In the genomic region with DNA sequence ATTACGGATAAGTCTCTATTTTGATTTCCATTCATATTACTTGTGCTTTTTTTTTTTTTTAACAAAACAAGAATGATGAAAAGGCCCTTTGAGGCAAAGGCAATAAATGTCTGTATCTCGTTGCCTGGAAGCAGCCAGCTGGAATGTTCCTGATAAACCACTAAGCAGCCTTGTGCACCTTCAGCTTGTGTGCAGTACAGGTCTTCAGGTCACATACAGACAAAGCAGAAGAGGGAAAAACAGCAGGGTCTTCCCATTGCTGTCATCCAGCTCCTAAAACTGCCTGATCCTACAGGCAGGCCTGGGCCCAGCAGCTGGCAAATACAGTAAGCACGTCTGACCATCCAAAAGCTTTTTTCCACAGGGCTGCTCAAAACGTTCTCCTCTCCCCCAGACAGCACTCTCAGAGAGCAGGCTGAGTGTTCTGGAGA, we compare ENCODE assay signal across 24 cellular contexts. TPM values are rescaled to one million over a fixed set of nuclear protein-coding genes. Genes with fewer than 3 reads are reported as not detected.
DNase-seq lines count a peak whose midpoint lies in the region; ATAC-seq and TF ChIP-seq lines count a peak whose summit lies in the region.
"Had no signal": no experiment of that assay in that cellular context is flagged by ENCODE, and none has a peak within 500 bp of the region (broad histone marks: within the 10 kb centered on the region; RNA-seq: fewer than 3 reads in every experiment).

No MANE protein-coding gene starts in this region.

- TF ChIP-seq CTCF in IMR-90 (conservative IDR thresholded peaks at IDR 0.05; ENCODE audit: low read depth, low read length), result no peak

- no peak overlapping the region for H3K27ac ChIP-seq in IMR-90 (ENCODE audit: insufficient read depth, low read length)
- H3K27ac ChIP-seq: BLaER1, RWPE1 had no signal

- no peaks in the 10 kb centered on the region for H3K9me3 ChIP-seq in IMR-90 (ENCODE audit: control insufficient read depth, insufficient read depth, low read length)
- H3K9me3 ChIP-seq: BLaER1, SK-N-SH had no signal

- no peaks in the 10 kb centered on the region for H4K20me1 ChIP-seq in IMR-90 (ENCODE audit: insufficient read depth, low read length)
- H4K20me1 ChIP-seq: BLaER1 had no signal

- no peak overlapping the region for H3K23ac ChIP-seq in IMR-90 (ENCODE audit: low read depth, low read length)

- H3K4me3 Mint-ChIP-seq in activated T-helper 2 cell treated with anti-CD3 and anti-CD28 coated beads, Interferon-gamma antibody, Interleukin-2, Interleukin-4, amounts not matched to agents 10 μg/mL and 5 μg/mL and 100 μg/mL, durations not matched to agents 14 hours and 24 hours and 36 hours (ENCODE audit: low read depth), result no peak overlapping the region
- H3K4me3 Mint-ChIP-seq: activated naive CD8-positive, alpha-beta T cell treated with anti-CD3 and anti-CD28 coated beads, Interleukin-2, amount 50 U/mL, for 24 hours; activated T-cell treated with anti-CD3 and anti-CD28 coated beads, Interleukin-2, amount 50 U/mL, for 72 hours; IgD-negative memory B cell; T-helper 1 cell treated with Interleukin-12 subunit alpha and Interleukin-12 subunit beta and Interleukin-4 antibody, amounts not matched to agents 30 μg/mL and 1 μg/mL, for 36 hours had no signal

- no peak overlapping the region for H2BK120ac ChIP-seq in IMR-90 (ENCODE audit: low read depth, low read length)

- no peaks in the 10 kb centered on the region for H3K36me3 Mint-ChIP-seq in activated T-helper 2 cell treated with anti-CD3 and anti-CD28 coated beads, Interferon-gamma antibody, Interleukin-2, Interleukin-4, amounts not matched to agents 10 μg/mL and 5 μg/mL and 100 μg/mL, durations not matched to agents 14 hours and 24 hours and 36 hours (ENCODE audit: low read depth)
- H3K36me3 Mint-ChIP-seq: IgD-negative memory B cell had no signal

- no peak overlapping the region for H2BK5ac ChIP-seq in IMR-90 (ENCODE audit: low read depth, low read length, poor library complexity, severe bottlenecking)

- H3K4me3 ChIP-seq in IMR-90 (ENCODE audit: insufficient read depth, low read depth, low read length), result no peak overlapping the region
- H3K4me3 ChIP-seq: BLaER1 had no signal

- no peak overlapping the region for H3K14ac ChIP-seq in IMR-90 (replicated peaks; ENCODE audit: low read depth, low read length)

- intact Hi-C loops in IMR-90 (cut with micrococcal nuclease), result no loop called here
- intact Hi-C loops in activated T-helper 2 cell treated with anti-CD3 and anti-CD28 coated beads, Interferon-gamma antibody, Interleukin-2, Interleukin-4, amounts not matched to agents 10 μg/mL and 5 μg/mL and 100 μg/mL, durations not matched to agents 14 hours and 24 hours and 36 hours (cut with micrococcal nuclease), result no loop called here

- peak overlapping the region; percentile 16 for H2AFZ ChIP-seq in IMR-90 (replicated peaks; ENCODE audit: low read length, poor library complexity)

- CTCF ChIA-PET in IMR-90 (lab: Yijun Ruan, JAX), result interaction anchor here (0.6 to 0.7 kb wide), 2 partner anchors 48 to 64 kb away, joined by 3 to 4 read pairs; no protein-coding TSS in a partner anchor

- no peaks in the 10 kb centered on the region for H3K9me1 ChIP-seq in IMR-90 (ENCODE audit: insufficient read depth, low read length)

- in situ Hi-C loops in IMR-90 (cut with MboI; ENCODE audit: low sequenced_read_pairs), result no loop called here

- dilution Hi-C loops in IMR-90 (cut with HindIII; ENCODE audit: low sequenced_read_pairs, unreplicated experiment), result no loop called here

- BruUV-seq in IMR-90 (replicated peaks; lab: Mats Ljungman, UMichigan), result no TSS peak

- H2AK5ac ChIP-seq in IMR-90 (ENCODE audit: low read depth, low read length), result no peak overlapping the region

- H3K9me3 Mint-ChIP-seq in activated T-helper 2 cell treated with anti-CD3 and anti-CD28 coated beads, Interferon-gamma antibody, Interleukin-2, Interleukin-4, amounts not matched to agents 10 μg/mL and 5 μg/mL and 100 μg/mL, durations not matched to agents 14 hours and 24 hours and 36 hours, result no peaks in the 10 kb centered on the region
- H3K9me3 Mint-ChIP-seq: activated naive CD8-positive, alpha-beta T cell treated with anti-CD3 and anti-CD28 coated beads, Interleukin-2, amount 50 U/mL, for 24 hours; activated T-cell treated with anti-CD3 and anti-CD28 coated beads, Interleukin-2, amount 50 U/mL, for 72 hours; IgD-negative memory B cell; T-helper 1 cell treated with Interleukin-12 subunit alpha and Interleukin-12 subunit beta and Interleukin-4 antibody, amounts not matched to agents 30 μg/mL and 1 μg/mL, for 36 hours had no signal

- H3K36me3 ChIP-seq in IMR-90 (ENCODE audit: control insufficient read depth, insufficient read depth, low read length), result no peaks in the 10 kb centered on the region
- H3K36me3 ChIP-seq: BLaER1 had no signal

- no peak for TF ChIP-seq POLR2A in IMR-90 (IDR thresholded peaks at IDR 0.05; ENCODE audit: low read depth, low read length)

- no peak overlapping the region for H4K5ac ChIP-seq in IMR-90 (ENCODE audit: low read depth, low read length)

- no peaks in the 10 kb centered on the region for H3K79me1 ChIP-seq in IMR-90 (ENCODE audit: low read depth in 1 of 2, low read length in 2 of 2)

- no peak overlapping the region for H3K56ac ChIP-seq in IMR-90 (ENCODE audit: extremely low read depth, insufficient read depth, low read length)

- POLR2A ChIA-PET in IMR-90 (lab: Charles Lee; ENCODE audit: unreplicated experiment), result no interaction called here

- no peak overlapping the region for H3K4ac ChIP-seq in IMR-90 (ENCODE audit: low read depth, low read length)

- H3K27me3 ChIP-seq in IMR-90 (ENCODE audit: control insufficient read depth, insufficient read depth, low read length), result no peaks in the 10 kb centered on the region; the same call in none of the 2 replicates
- H3K27me3 ChIP-seq: BLaER1 had no signal

- DNase-seq in IMR-90 (no peak), NCI-H2227 treated with DMSO at 0.1 percent for 48 hours (lab: John Stamatoyannopoulos, UW) (peak; percentile 26), foreskin melanocyte (peak; percentile 35), pons (ENCODE audit: low spot score) (peak; percentile 65), SW 1271 (lab: John Stamatoyannopoulos, UW) (no peak)
- no peak for DNase-seq in central memory CD4-positive, alpha-beta T cell
- DNase-seq in activated T-helper 2 cell treated with anti-CD3 and anti-CD28 coated beads, Interferon-gamma antibody, Interleukin-2, Interleukin-4, amounts not matched to agents 10 μg/mL and 5 μg/mL and 100 μg/mL, durations not matched to agents 14 hours and 24 hours and 36 hours (ENCODE audit: low spot score), result no peak
- DNase-seq: activated CD4-positive, alpha-beta T cell treated with anti-CD3 and anti-CD28 coated beads, Interleukin-2, amount 50 U/mL, for 48 hours; activated CD4-positive, CD25-positive, alpha-beta regulatory T cell treated with anti-CD3 and anti-CD28 coated beads, Interleukin-2, amount 50 U/mL, for 72 hours; activated naive CD4-positive, alpha-beta T cell; activated naive CD8-positive, alpha-beta T cell treated with anti-CD3 and anti-CD28 coated beads, Interleukin-2, amount 50 U/mL, for 24 hours; activated T-cell treated with anti-CD3 and anti-CD28 coated beads, Interleukin-2, amount 50 U/mL, for 72 hours; NCI-H1436 treated with DMSO at 0.1 percent for 48 hours; NCI-H2107; NCI-H510A; SK-N-SH; stimulated activated CD4-positive, alpha-beta T cell treated with anti-CD3 and anti-CD28 coated beads, Interleukin-4, amount 100 ng/mL, for 24 hours; trophoblast cell had no signal

- H3K27ac Mint-ChIP-seq in activated T-helper 2 cell treated with anti-CD3 and anti-CD28 coated beads, Interferon-gamma antibody, Interleukin-2, Interleukin-4, amounts not matched to agents 10 μg/mL and 5 μg/mL and 100 μg/mL, durations not matched to agents 14 hours and 24 hours and 36 hours, result no peak overlapping the region
- H3K27ac Mint-ChIP-seq: activated naive CD8-positive, alpha-beta T cell treated with anti-CD3 and anti-CD28 coated beads, Interleukin-2, amount 50 U/mL, for 24 hours; activated T-cell treated with anti-CD3 and anti-CD28 coated beads, Interleukin-2, amount 50 U/mL, for 72 hours; T-helper 1 cell treated with Interleukin-12 subunit alpha and Interleukin-12 subunit beta and Interleukin-4 antibody, amounts not matched to agents 30 μg/mL and 1 μg/mL, for 36 hours had no signal

- H4K91ac ChIP-seq in IMR-90 (ENCODE audit: insufficient read depth, low read depth, low read length), result no peak overlapping the region

- no peak overlapping the region for H2BK15ac ChIP-seq in IMR-90 (ENCODE audit: low read depth, low read length)

- no peak overlapping the region for H4K8ac ChIP-seq in IMR-90 (ENCODE audit: low read depth in 2 of 2, low read length in 2 of 2)

- no CpG with 5 or more reads among the region's 4 CpGs for WGBS in IMR-90 (ENCODE audit: extremely low coverage in 2 of 2, insufficient read length in 1 of 2), 2 experiments

- ATAC-seq in IMR-90 (ENCODE audit: low read depth) (no peak), HG03460 (IDR thresholded peaks at IDR 0.05; ENCODE audit: unreplicated experiment) (no peak)
- ATAC-seq: activated naive CD8-positive, alpha-beta T cell treated with anti-CD3 and anti-CD28 coated beads, Interleukin-2, amount 50 U/mL, for 24 hours; activated T-cell treated with anti-CD3 and anti-CD28 coated beads, Interleukin-2, amount 50 U/mL, for 72 hours; left lobe of liver had no signal

- no peak overlapping the region for H2BK20ac ChIP-seq in IMR-90 (ENCODE audit: low read depth, low read length)

- peaks cover 9% of the 10 kb centered on the region for H3K27me3 Mint-ChIP-seq in activated T-helper 2 cell treated with anti-CD3 and anti-CD28 coated beads, Interferon-gamma antibody, Interleukin-2, Interleukin-4, amounts not matched to agents 10 μg/mL and 5 μg/mL and 100 μg/mL, durations not matched to agents 14 hours and 24 hours and 36 hours (ENCODE audit: low read depth)
- H3K27me3 Mint-ChIP-seq: IgD-negative memory B cell had no signal

- H3K9ac ChIP-seq in IMR-90 (ENCODE audit: low read depth, low read length), result no peak overlapping the region
- H3K9ac ChIP-seq: BLaER1, SK-N-SH had no signal

- no peak for TF ChIP-seq RAD21 in IMR-90 (IDR thresholded peaks at IDR 0.05; ENCODE audit: low read length)

- H3K4me1 ChIP-seq in IMR-90 (ENCODE audit: control insufficient read depth, insufficient read depth, low read length), result no peaks in the 10 kb centered on the region
- H3K4me1 ChIP-seq: BLaER1 had no signal

- H3K18ac ChIP-seq in IMR-90 (ENCODE audit: low read depth, low read length), result no peak overlapping the region

- H2AK9ac ChIP-seq in IMR-90 (replicated peaks; ENCODE audit: low read depth, low read length, poor library complexity), result no peak overlapping the region

- H3K4me1 Mint-ChIP-seq in activated T-helper 2 cell treated with anti-CD3 and anti-CD28 coated beads, Interferon-gamma antibody, Interleukin-2, Interleukin-4, amounts not matched to agents 10 μg/mL and 5 μg/mL and 100 μg/mL, durations not matched to agents 14 hours and 24 hours and 36 hours (ENCODE audit: low read depth), result no peaks in the 10 kb centered on the region
- H3K4me1 Mint-ChIP-seq: activated naive CD8-positive, alpha-beta T cell treated with anti-CD3 and anti-CD28 coated beads, Interleukin-2, amount 50 U/mL, for 24 hours had no signal

- no peak overlapping the region for H3K4me2 ChIP-seq in IMR-90 (ENCODE audit: low read depth, low read length)
- H3K4me2 ChIP-seq: BLaER1, SK-N-SH had no signal

RNA-seq across cellular contexts. Expression of gene EFR3B, which starts 14.5 kb away (rescaled TPM):
- 0.90 and 1.1 TPM in 2 replicates for total RNA-seq in IMR-90 (2012; rRNA removed)
- 0.36 and 0.38 TPM in 2 replicates for polyA plus RNA-seq in IMR-90 (2012; rRNA removed)
- polyA plus RNA-seq in IMR-90 (2012; cell fraction: cytosol; rRNA removed), result 0.14 and 0.18 TPM in 2 replicates
- 0.63 and 0.66 TPM in 2 replicates for polyA plus RNA-seq in IMR-90 (2012; cell fraction: nucleus; rRNA removed; ENCODE audit: low replicate concordance)
- total RNA-seq in activated T-helper 2 cell treated with anti-CD3 and anti-CD28 coated beads, Interferon-gamma antibody, Interleukin-2, Interleukin-4, amounts not matched to agents 10 μg/mL and 5 μg/mL and 100 μg/mL, durations not matched to agents 14 hours and 24 hours and 36 hours, result 0.34 and 0.46 TPM in 2 replicates

Comparison
In these comparisons a context has a peak if more than half of its experiments do, and no peak if none do; other contexts are left out.
1. DNase-seq: peak in NCI-H2227 treated with DMSO at 0.1 percent for 48 hours (single experiment), foreskin melanocyte (single experiment) and pons (single experiment); none in IMR-90 (single experiment), central memory CD4-positive, alpha-beta T cell (single experiment), activated T-helper 2 cell treated with anti-CD3 and anti-CD28 coated beads, Interferon-gamma antibody, Interleukin-2, Interleukin-4, amounts not matched to agents 10 μg/mL and 5 μg/mL and 100 μg/mL, durations not matched to agents 14 hours and 24 hours and 36 hours (single experiment) and SW 1271 (0 of 2).